Comparison of ENCODE assay signal across 24 cellular contexts in genomic region chr20:37354210-37355195, GRCh38. TPM values are rescaled to one million over a fixed set of nuclear protein-coding genes. Genes with fewer than 3 reads are reported as not detected.
DNase-seq lines count a peak whose midpoint lies in the region; ATAC-seq and TF ChIP-seq lines count a peak whose summit lies in the region.
"Had no signal": no experiment of that assay in that cellular context is flagged by ENCODE, and none has a peak within 500 bp of the region (broad histone marks: within the 10 kb centered on the region; RNA-seq: fewer than 3 reads in every experiment).

No MANE protein-coding gene starts in this region.

- CTCF ChIA-PET in MCF 10A (lab: Yijun Ruan, JAX), result no interaction called here
- CTCF ChIA-PET in naive thymus-derived CD4-positive, alpha-beta T cell (lab: Charles Lee), result no interaction called here

- TF ChIP-seq POLR2A in breast epithelium (IDR thresholded peaks at IDR 0.05), result no peak

- H3K9me3 Mint-ChIP-seq in MCF 10A (ENCODE audit: unreplicated experiment) (no peaks in the 10 kb centered on the region), progenitor cell of endocrine pancreas (ENCODE audit: low read depth) (no peaks in the 10 kb centered on the region)
- no peaks in the 10 kb centered on the region for H3K9me3 Mint-ChIP-seq in naive thymus-derived CD4-positive, alpha-beta T cell
- H3K9me3 Mint-ChIP-seq: T-cell had no signal

- H3K4me3 Mint-ChIP-seq in MCF 10A (ENCODE audit: unreplicated experiment) (no peak overlapping the region), progenitor cell of endocrine pancreas (ENCODE audit: low read depth) (no peak overlapping the region)
- no peak overlapping the region for H3K4me3 Mint-ChIP-seq in naive thymus-derived CD4-positive, alpha-beta T cell
- H3K4me3 Mint-ChIP-seq: T-cell had no signal

- H3K27ac Mint-ChIP-seq in MCF 10A (ENCODE audit: low read depth, unreplicated experiment), result no peak overlapping the region
- peak overlapping the region; percentile 81 for H3K27ac Mint-ChIP-seq in progenitor cell of endocrine pancreas
- no peak overlapping the region for H3K27ac Mint-ChIP-seq in naive thymus-derived CD4-positive, alpha-beta T cell
- H3K27ac Mint-ChIP-seq: T-cell had no signal

- intact Hi-C loops in breast epithelium (cut with DNase I; ENCODE audit: low total_unique reads) (no loop called here), MCF 10A (cut with micrococcal nuclease) (no loop called here)
- intact Hi-C loops in naive thymus-derived CD4-positive, alpha-beta T cell (cut with micrococcal nuclease), result no loop called here

- H3K9me3 ChIP-seq in breast epithelium, result no peaks in the 10 kb centered on the region
- H3K9me3 ChIP-seq in naive thymus-derived CD4-positive, alpha-beta T cell (ENCODE audit: control insufficient read depth in 2 of 3, low read length in 3 of 3), result no peaks in the 10 kb centered on the region
- H3K9me3 ChIP-seq: lower lobe of right lung had no signal

- H3K27me3 ChIP-seq in breast epithelium, result no peaks in the 10 kb centered on the region
- H3K27me3 ChIP-seq in naive thymus-derived CD4-positive, alpha-beta T cell (ENCODE audit: control insufficient read depth in 2 of 2, insufficient read depth in 2 of 2, low read length in 2 of 2), result no peaks in the 10 kb centered on the region

- H3K27me3 Mint-ChIP-seq in MCF 10A (ENCODE audit: insufficient read depth, unreplicated experiment) (no peaks in the 10 kb centered on the region), progenitor cell of endocrine pancreas (no peaks in the 10 kb centered on the region)
- no peaks in the 10 kb centered on the region for H3K27me3 Mint-ChIP-seq in naive thymus-derived CD4-positive, alpha-beta T cell
- H3K27me3 Mint-ChIP-seq: T-cell had no signal

- H3K4me1 ChIP-seq in breast epithelium, result peaks cover 9 to 15% of the 10 kb centered on the region in 2 donors
- no peaks in the 10 kb centered on the region for H3K4me1 ChIP-seq in naive thymus-derived CD4-positive, alpha-beta T cell (ENCODE audit: control insufficient read depth in 2 of 2, insufficient read depth in 2 of 2, low read length in 2 of 2)

- DNase-seq in breast epithelium (ENCODE audit: low spot score in 2 of 2) (no peak), MCF 10A (ENCODE audit: unreplicated experiment) (no peak), islet precursor cell (peak; percentile 37), progenitor cell of endocrine pancreas (ENCODE audit: low spot score, unreplicated experiment) (no peak), NCI-H226 (no peak)
- no peak for DNase-seq in stimulated activated naive CD4-positive, alpha-beta T cell (lab: John Stamatoyannopoulos, UW)
- DNase-seq in naive thymus-derived CD4-positive, alpha-beta T cell, result no peak
- DNase-seq: activated CD4-positive, alpha-beta T cell treated with anti-CD3 and anti-CD28 coated beads for 4 hours; activated CD8-positive, alpha-beta memory T cell treated with anti-CD3 and anti-CD28 coated beads, Interleukin-2, amount 50 U/mL, for 4 hours; DMS 273 treated with DMSO at 0.1 percent for 48 hours; foreskin fibroblast; hippocampal formation; lower lobe of right lung; NCI-H1436; NCI-H526 treated with DMSO at 0.1 percent for 48 hours; SHP77 treated with DMSO at 0.1 percent for 48 hours; stimulated activated CD4-positive, alpha-beta T cell treated with anti-CD3 and anti-CD28 coated beads, Interleukin-1b, Interleukin-23, amount 100 ng/mL, for 48 hours; stimulated activated naive CD4-positive, alpha-beta T cell treated with Interleukin-2 at 50 U/mL for 16 hours had no signal

- H3K36me3 Mint-ChIP-seq in MCF 10A (ENCODE audit: insufficient read depth, unreplicated experiment) (no peaks in the 10 kb centered on the region), progenitor cell of endocrine pancreas (ENCODE audit: insufficient read depth) (peaks cover 14% of the 10 kb centered on the region)
- H3K36me3 Mint-ChIP-seq in naive thymus-derived CD4-positive, alpha-beta T cell, result no peaks in the 10 kb centered on the region
- H3K36me3 Mint-ChIP-seq: T-cell had no signal

- POLR2A ChIA-PET in MCF 10A (lab: Yijun Ruan, JAX), result interaction anchor here (2.7 kb wide), 1 partner anchor 9 kb away, joined by 15 read pairs; the partner anchor contains the start of gene SRC
- POLR2A ChIA-PET in naive thymus-derived CD4-positive, alpha-beta T cell (lab: Charles Lee), result no interaction called here

- H3K4me1 Mint-ChIP-seq in MCF 10A (ENCODE audit: insufficient read depth, unreplicated experiment) (peaks cover 39% of the 10 kb centered on the region), progenitor cell of endocrine pancreas (ENCODE audit: low read depth) (peaks cover 4% of the 10 kb centered on the region)
- peaks cover 0 to 12% (median 0%) of the 10 kb centered on the region in 7 donors for H3K4me1 Mint-ChIP-seq in naive thymus-derived CD4-positive, alpha-beta T cell

- H3K36me3 ChIP-seq in breast epithelium, result no peaks in the 10 kb centered on the region
- no peaks in the 10 kb centered on the region for H3K36me3 ChIP-seq in naive thymus-derived CD4-positive, alpha-beta T cell (ENCODE audit: control insufficient read depth in 2 of 3, insufficient read depth in 3 of 3, low read length in 3 of 3)

- TF ChIP-seq CTCF in breast epithelium (IDR thresholded peaks at IDR 0.05) (no peak), MCF 10A (IDR thresholded peaks at IDR 0.05; ENCODE audit: unreplicated experiment) (no peak), progenitor cell of endocrine pancreas (IDR thresholded peaks at IDR 0.05; ENCODE audit: unreplicated experiment) (no peak)

- BruUV-seq in MCF 10A (replicated peaks; lab: Mats Ljungman, UMichigan), result no TSS peak

- no peak overlapping the region for H3K4me3 ChIP-seq in breast epithelium
- H3K4me3 ChIP-seq in naive thymus-derived CD4-positive, alpha-beta T cell (ENCODE audit: low read length), result no peak overlapping the region
- H3K4me3 ChIP-seq: dorsolateral prefrontal cortex, lower lobe of right lung had no signal

- ATAC-seq in activated CD4-positive, CD25-positive, alpha-beta regulatory T cell treated with anti-CD3 and anti-CD28 coated beads, Interleukin-2, amount 50 U/mL, for 24 hours, result no peak
- no peak for ATAC-seq in naive thymus-derived CD4-positive, alpha-beta T cell
- ATAC-seq: HCT116, lower lobe of right lung, sciatic nerve, T-cell had no signal

- H3K27ac ChIP-seq in breast epithelium, result peak overlapping the region; percentile 48 to 56
- no peak overlapping the region for H3K27ac ChIP-seq in naive thymus-derived CD4-positive, alpha-beta T cell (ENCODE audit: low read depth, low read length)
- H3K27ac ChIP-seq: C4-2B, lower lobe of right lung had no signal

RNA-seq across cellular contexts. Expression of gene SRC, which starts 8.6 kb away (rescaled TPM):
- total RNA-seq in breast epithelium, result 10 to 100 TPM; 12.8 to 25.6 (median 20.6) TPM
- 28.1 and 29.5 TPM in 2 replicates for total RNA-seq in MCF 10A (2022)
- total RNA-seq in progenitor cell of endocrine pancreas, result 126 and 128 TPM in 2 replicates
- total RNA-seq in naive thymus-derived CD4-positive, alpha-beta T cell, result 10 to 100 TPM in 1 of 5 experiments, 1 to 10 TPM in 4; 2.8 to 26.6 (median 4.4) TPM
- under 1 TPM; 0.63 to 0.82 TPM for polyA plus RNA-seq in naive thymus-derived CD4-positive, alpha-beta T cell
